ENCODE assay signal across 2 cellular contexts in the genomic region with DNA sequence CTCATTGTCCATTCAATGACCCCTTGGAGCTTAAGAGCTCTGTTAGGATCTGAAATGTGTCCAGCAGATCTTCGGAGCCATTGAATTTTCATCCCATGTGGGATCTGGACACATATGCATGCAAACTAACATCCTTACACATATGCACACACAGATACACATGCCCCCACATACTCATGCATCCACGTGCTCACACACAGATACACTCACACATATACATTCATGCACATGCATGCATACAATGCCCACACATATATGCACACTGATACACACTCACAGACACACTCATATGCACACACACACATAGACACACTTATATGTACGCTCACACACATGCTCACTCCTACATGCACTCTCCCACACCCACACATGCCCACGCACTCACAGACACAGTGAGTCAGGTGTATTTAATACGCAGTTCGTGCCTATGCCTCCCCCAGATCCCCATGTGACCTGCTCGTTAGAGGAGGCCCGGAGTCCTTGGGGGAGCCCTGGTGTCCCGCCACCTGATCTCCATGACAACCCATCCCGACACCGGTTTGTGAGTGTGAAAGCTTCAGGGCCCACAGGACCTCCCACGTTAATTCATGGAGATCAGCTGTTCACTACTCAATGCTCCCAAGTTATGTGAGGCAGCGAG.
TF ChIP-seq lines count a peak whose summit lies in the region.

No MANE protein-coding gene starts in this region.

TF ChIP-seq in HepG2, 621 proteins besides CTCF, POLR2A, EP300 and RAD21:
- TF ChIP-seq, protein P1, sequence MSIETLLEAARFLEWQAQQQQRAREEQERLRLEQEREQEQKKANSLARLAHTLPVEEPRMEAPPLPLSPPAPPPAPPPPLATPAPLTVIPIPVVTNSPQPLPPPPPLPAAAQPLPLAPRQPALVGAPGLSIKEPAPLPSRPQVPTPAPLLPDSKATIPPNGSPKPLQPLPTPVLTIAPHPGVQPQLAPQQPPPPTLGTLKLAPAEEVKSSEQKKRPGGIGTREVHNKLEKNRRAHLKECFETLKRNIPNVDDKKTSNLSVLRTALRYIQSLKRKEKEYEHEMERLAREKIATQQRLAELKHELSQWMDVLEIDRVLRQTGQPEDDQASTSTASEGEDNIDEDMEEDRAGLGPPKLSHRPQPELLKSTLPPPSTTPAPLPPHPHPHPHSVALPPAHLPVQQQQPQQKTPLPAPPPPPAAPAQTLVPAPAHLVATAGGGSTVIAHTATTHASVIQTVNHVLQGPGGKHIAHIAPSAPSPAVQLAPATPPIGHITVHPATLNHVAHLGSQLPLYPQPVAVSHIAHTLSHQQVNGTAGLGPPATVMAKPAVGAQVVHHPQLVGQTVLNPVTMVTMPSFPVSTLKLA (IDR thresholded peaks at IDR 0.05), result peak; percentile 94
- TF ChIP-seq YEATS4 (CRISPR knock-in tag; IDR thresholded peaks at IDR 0.05; ENCODE audit: borderline replicate concordance) (no peak), SOX6 (IDR thresholded peaks at IDR 0.05) (0 out of 2 replicates have a peak, but pooled peaks have one; percentile 22), SOX6 (CRISPR knock-in tag; IDR thresholded peaks at IDR 0.05) (no peak), ZNF207 (IDR thresholded peaks at IDR 0.05; ENCODE audit: borderline replicate concordance) (0 out of 2 replicates have a peak, but pooled peaks have one; percentile 64)

TF ChIP-seq in K562, 482 proteins besides CTCF, POLR2A, EP300 and RAD21:
- peak; percentile 49 for TF ChIP-seq EGR1 (conservative IDR thresholded peaks at IDR 0.05)
- no peak for TF ChIP-seq NEUROD1 (IDR thresholded peaks at IDR 0.05; ENCODE audit: borderline replicate concordance, low read depth, low read length, partially characterized antibody)
- no peak for TF ChIP-seq ZBED1 (IDR thresholded peaks at IDR 0.05)
